In the genomic region with DNA sequence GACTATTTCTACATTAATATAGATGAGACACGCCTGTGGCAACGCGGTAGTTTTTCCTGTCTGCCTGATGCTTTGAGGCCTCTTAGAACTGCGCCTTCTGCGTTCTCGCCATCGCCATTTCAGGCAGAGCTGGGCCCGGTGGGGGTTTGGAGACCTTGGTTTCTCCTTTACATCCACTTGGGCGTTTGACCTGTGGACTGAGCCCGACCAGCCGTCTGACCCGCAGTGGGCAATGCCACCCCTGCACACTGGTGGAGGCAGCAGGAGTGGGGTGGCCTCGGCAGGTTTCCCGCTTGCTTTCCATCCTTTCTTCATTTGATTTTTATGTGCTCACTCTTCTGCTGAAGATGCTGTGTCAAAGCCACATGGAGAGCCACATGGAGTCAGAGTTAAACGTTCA, we compare ENCODE assay signal across 1 cellular context.
TF ChIP-seq lines count a peak whose summit lies in the region.

No MANE protein-coding gene starts in this region.

TF ChIP-seq in H1, 55 proteins besides CTCF, POLR2A, EP300 and RAD21 (continued from another document):
- no peak for TF ChIP-seq PHF8 (conservative IDR thresholded peaks at IDR 0.05; ENCODE audit: low read depth, low read length)
- TF ChIP-seq TAF1 (IDR thresholded peaks at IDR 0.05; ENCODE audit: low read depth, low read length) = no peak
- no peak for TF ChIP-seq CBX8 (IDR thresholded peaks at IDR 0.05; ENCODE audit: borderline replicate concordance, low read depth, low read length)
- no peak for TF ChIP-seq RFX5 (IDR thresholded peaks at IDR 0.05; ENCODE audit: borderline replicate concordance, low read depth, low read length)
TF ChIP-seq in H1: peak in this region for 0.
